Comparison of ENCODE assay signal across 1 cellular context in genomic region chr2:27807476-27807875, GRCh38.
TF ChIP-seq lines count a peak whose summit lies in the region.

No MANE protein-coding gene starts in this region.

TF ChIP-seq in H1, 55 proteins besides CTCF, POLR2A, EP300 and RAD21 (continued from another document):
- TF ChIP-seq CEBPB (IDR thresholded peaks at IDR 0.05; ENCODE audit: low read depth, low read length) (no peak), TCF12 (IDR thresholded peaks at IDR 0.05; ENCODE audit: low read depth, low read length) (no peak), NANOG (IDR thresholded peaks at IDR 0.05; ENCODE audit: insufficient read depth, low read depth, low read length, poor library complexity, severe bottlenecking) (no peak), KDM1A (IDR thresholded peaks at IDR 0.05; ENCODE audit: borderline replicate concordance, low read length) (no peak), RFX5 (IDR thresholded peaks at IDR 0.05; ENCODE audit: borderline replicate concordance, low read depth, low read length) (no peak), ZNF274 (IDR thresholded peaks at IDR 0.05; ENCODE audit: borderline replicate concordance, extremely low read depth, low read length) (no peak), CHD7 (IDR thresholded peaks at IDR 0.05; ENCODE audit: insufficient replicate concordance, low read length) (no peak), GTF2F1 (IDR thresholded peaks at IDR 0.05; ENCODE audit: borderline replicate concordance, low read depth, low read length) (no peak), SUZ12 (IDR thresholded peaks at IDR 0.05; ENCODE audit: low read length) (no peak), HDAC2 (IDR thresholded peaks at IDR 0.05; ENCODE audit: borderline replicate concordance in 1 of 2, low read depth in 2 of 2, low read length in 2 of 2) (no peak), CBX8 (IDR thresholded peaks at IDR 0.05; ENCODE audit: borderline replicate concordance, low read depth, low read length) (no peak), POU5F1 (IDR thresholded peaks at IDR 0.05; ENCODE audit: low read depth, low read length) (no peak), RXRA (IDR thresholded peaks at IDR 0.05; ENCODE audit: insufficient read depth, low read depth, low read length) (no peak), BRCA1 (IDR thresholded peaks at IDR 0.05; ENCODE audit: low read depth, low read length) (no peak), SP1 (IDR thresholded peaks at IDR 0.05; ENCODE audit: low read depth, low read length) (no peak)
TF ChIP-seq in H1: peak in this region for 0.
